Comparison of ENCODE assay signal across 8 cellular contexts in genomic region chr1:112955678-112956502, GRCh38. TPM values are rescaled to one million over a fixed set of nuclear protein-coding genes. Genes with fewer than 3 reads are reported as not detected.
A peak's percentile ranks its signal among the peaks of the same experiment; 100 is the strongest.
DNase-seq lines count a peak whose midpoint lies in the region; ATAC-seq, FAIRE-seq and TF ChIP-seq lines count a peak whose summit lies in the region.

TSS of gene SLC16A1 (minus strand) at chr1:112956196. CDS start at chr1:112929308, 26,888 bp downstream.

- peak within 1 kb of the TSS; percentile 35 to 90 for H3K27ac Mint-ChIP-seq in natural killer cell treated with Interleukin-12 subunit alpha and Interleukin-12 subunit beta and Interleukin-15 and Interleukin-18, amount 100 ng/mL, for 72 hours

- FAIRE-seq in H54 (lab: Jason Lieb, UNC): peak; percentile 65

- peak within 1 kb of the TSS; percentile 74 for H3K4me3 ChIP-seq in LNCaP clone FGC (ENCODE audit: low read depth, low read length)
- peak within 1 kb of the TSS; percentile 88 for H3K4me3 ChIP-seq in fibroblast of mammary gland (ENCODE audit: control insufficient read depth, low read depth, low read length)

- peak; percentile 89 to 95 for ATAC-seq in natural killer cell treated with Interleukin-12 subunit alpha and Interleukin-12 subunit beta and Interleukin-15 and Interleukin-18, amount 100 ng/mL, for 72 hours

- H3K4me1 Mint-ChIP-seq in natural killer cell treated with Interleukin-12 subunit alpha and Interleukin-12 subunit beta and Interleukin-15 and Interleukin-18, amount 100 ng/mL, for 72 hours (ENCODE audit: low read depth in 2 of 2): peaks cover 30 to 51% of the 10 kb centered on the region in 2 donors

- peak; percentile 99 for TF ChIP-seq POLR2A in H54 (IDR thresholded peaks at IDR 0.05; ENCODE audit: low read depth, low read length)

- H3K27me3 Mint-ChIP-seq in natural killer cell treated with Interleukin-12 subunit alpha and Interleukin-12 subunit beta and Interleukin-15 and Interleukin-18, amount 100 ng/mL, for 72 hours: peaks cover 0 to 3% of the 10 kb centered on the region in 2 donors

- DNase-seq in ELR (ENCODE audit: low read depth): peak; percentile 95
- peak; percentile 79 for DNase-seq in H54 (ENCODE audit: insufficient read length, low spot score)
- peak; percentile 66 for DNase-seq in LNCaP clone FGC (ENCODE audit: low read depth)
- DNase-seq in RPMI8226: peak; percentile 92
- DNase-seq in activated T-helper 1 cell treated with anti-CD3 and anti-CD28 coated beads, Interleukin-2, amount 50 U/mL, for 16 hours (ENCODE audit: low read depth in 1 of 2, low spot score in 1 of 2): peak; percentile 68 to 85
- DNase-seq in fibroblast of mammary gland (ENCODE audit: low read depth): peak; percentile 87
- peak; percentile 94 for DNase-seq in natural killer cell treated with Interleukin-12 subunit alpha and Interleukin-12 subunit beta and Interleukin-15 and Interleukin-18, amount 100 ng/mL, for 72 hours (ENCODE audit: low spot score)
- DNase-seq in stimulated activated naive CD4-positive, alpha-beta T cell treated with Interleukin-2 at 50 U/mL for 16 hours (lab: John Stamatoyannopoulos, UW): peak; percentile 88

- TF ChIP-seq CTCF in LNCaP clone FGC (IDR thresholded peaks at IDR 0.05; ENCODE audit: control insufficient read depth, extremely low read depth, insufficient read depth) (peak; percentile 61), fibroblast of mammary gland (conservative IDR thresholded peaks at IDR 0.05; ENCODE audit: control insufficient read depth, insufficient read depth, low read depth, low read length) (no peak)

- peak within 1 kb of the TSS; percentile 89 for H3K4me3 Mint-ChIP-seq in natural killer cell treated with Interleukin-12 subunit alpha and Interleukin-12 subunit beta and Interleukin-15 and Interleukin-18, amount 100 ng/mL, for 72 hours

- H3K9me3 Mint-ChIP-seq in natural killer cell treated with Interleukin-12 subunit alpha and Interleukin-12 subunit beta and Interleukin-15 and Interleukin-18, amount 100 ng/mL, for 72 hours: no peaks in the 10 kb centered on the region

- H3K36me3 Mint-ChIP-seq in natural killer cell treated with Interleukin-12 subunit alpha and Interleukin-12 subunit beta and Interleukin-15 and Interleukin-18, amount 100 ng/mL, for 72 hours: peaks cover 16% of the 10 kb centered on the region

RNA-seq across cellular contexts. Expression of gene SLC16A1, which starts in this region (rescaled TPM):
- total RNA-seq in natural killer cell treated with Interleukin-12 subunit alpha and Interleukin-12 subunit beta and Interleukin-15 and Interleukin-18, amount 100 ng/mL, for 72 hours: 10 to 100 TPM; 47.8 to 88.4 TPM

Comparison
In these comparisons a context has a peak if more than half of its experiments do, and no peak if none do; other contexts are left out.
1. Peak in every context shown above with its lines: DNase-seq, ATAC-seq and H3K4me3 ChIP-seq.